ENCODE assay signal across 15 cellular contexts in genomic region chr10:78475501-78475900, GRCh38.
"Had no signal": no experiment of that assay in that cellular context is flagged by ENCODE, and none has a peak within 500 bp of the region (broad histone marks: within the 10 kb centered on the region; RNA-seq: fewer than 3 reads in every experiment).

No MANE protein-coding gene starts in this region.

- FAIRE-seq: endothelial cell of umbilical vein had no signal

- H3K27ac ChIP-seq: colonic mucosa, tibial nerve had no signal

- H3K9me3 Mint-ChIP-seq: activated naive CD4-positive, alpha-beta T cell treated with anti-CD3 and anti-CD28 coated beads, Interleukin-2, amount 50 U/mL, for 72 hours; activated T-cell treated with anti-CD3 and anti-CD28 coated beads, Interleukin-2, amount 50 U/mL, for 24 hours; stimulated activated effector memory CD8-positive, alpha-beta T cell treated with anti-CD3 and anti-CD28 coated beads, Interleukin-12 subunit alpha, Interleukin-12 subunit beta, amount 100 ng/mL, for 72 hours; T-helper 2 cell treated with Interferon-gamma antibody and Interleukin-4, amounts not matched to agents 5 μg/mL and 100 μg/mL, for 36 hours had no signal

- H3K4me3 ChIP-seq: colonic mucosa, tibial nerve had no signal

- H3K27me3 ChIP-seq: colonic mucosa, tibial nerve had no signal

- H3K27ac Mint-ChIP-seq: activated CD8-positive, alpha-beta memory T cell treated with anti-CD3 and anti-CD28 coated beads, Interleukin-2, amount 10 ng/mL, durations not matched to agents 7 days and 5 days; activated naive CD4-positive, alpha-beta T cell treated with anti-CD3 and anti-CD28 coated beads, Interleukin-2, amount 50 U/mL, for 72 hours; activated T-cell treated with anti-CD3 and anti-CD28 coated beads, Interleukin-2, amount 50 U/mL, for 24 hours; stimulated activated effector memory CD8-positive, alpha-beta T cell treated with anti-CD3 and anti-CD28 coated beads, Interleukin-12 subunit alpha, Interleukin-12 subunit beta, amount 100 ng/mL, for 72 hours; T-helper 2 cell treated with Interferon-gamma antibody and Interleukin-4, amounts not matched to agents 5 μg/mL and 100 μg/mL, for 36 hours had no signal

- H3K4me1 Mint-ChIP-seq: stimulated activated effector memory CD8-positive, alpha-beta T cell treated with anti-CD3 and anti-CD28 coated beads, Interleukin-12 subunit alpha, Interleukin-12 subunit beta, amount 100 ng/mL, for 72 hours had no signal

- H3K4me3 Mint-ChIP-seq: activated CD8-positive, alpha-beta memory T cell treated with anti-CD3 and anti-CD28 coated beads, Interleukin-2, amount 10 ng/mL, durations not matched to agents 7 days and 5 days; activated T-cell treated with anti-CD3 and anti-CD28 coated beads, Interleukin-2, amount 50 U/mL, for 24 hours; stimulated activated effector memory CD8-positive, alpha-beta T cell treated with anti-CD3 and anti-CD28 coated beads, Interleukin-12 subunit alpha, Interleukin-12 subunit beta, amount 100 ng/mL, for 72 hours; T-helper 2 cell treated with Interferon-gamma antibody and Interleukin-4, amounts not matched to agents 5 μg/mL and 100 μg/mL, for 36 hours had no signal

- H3K36me3 Mint-ChIP-seq: activated CD8-positive, alpha-beta memory T cell treated with anti-CD3 and anti-CD28 coated beads, Interleukin-2, amount 10 ng/mL, durations not matched to agents 7 days and 5 days; activated naive CD4-positive, alpha-beta T cell treated with anti-CD3 and anti-CD28 coated beads, Interleukin-2, amount 50 U/mL, for 72 hours; stimulated activated effector memory CD8-positive, alpha-beta T cell treated with anti-CD3 and anti-CD28 coated beads, Interleukin-12 subunit alpha, Interleukin-12 subunit beta, amount 100 ng/mL, for 72 hours had no signal

- H3K9me3 ChIP-seq: colonic mucosa, tibial nerve had no signal

- H3K36me3 ChIP-seq: colonic mucosa, tibial nerve had no signal

- H3K4me1 ChIP-seq: colonic mucosa had no signal

- DNase-seq: activated CD4-positive, alpha-beta T cell treated with anti-CD3 and anti-CD28 coated beads, Interleukin-2, amount 50 U/mL, for 1 hour; activated CD4-positive, CD25-positive, alpha-beta regulatory T cell; activated CD8-positive, alpha-beta memory T cell treated with anti-CD3 and anti-CD28 coated beads, Interleukin-2, amount 10 ng/mL, durations not matched to agents 7 days and 5 days; activated T-cell treated with anti-CD3 and anti-CD28 coated beads, Interleukin-2, amount 50 U/mL, for 24 hours; colonic mucosa; effector CD4-positive, alpha-beta T cell; foreskin fibroblast; glutamatergic neuron; mesendoderm; retina had no signal
